10 cellular contexts compared by ENCODE assay signal in genomic region chr12:69241444-69242092, GRCh38. TPM values are rescaled to one million over a fixed set of nuclear protein-coding genes. Genes with fewer than 3 reads are reported as not detected.
DNase-seq lines count a peak whose midpoint lies in the region; TF ChIP-seq lines count a peak whose summit lies in the region.
"Had no signal": no experiment of that assay in that cellular context is flagged by ENCODE, and none has a peak within 500 bp of the region (broad histone marks: within the 10 kb centered on the region; RNA-seq: fewer than 3 reads in every experiment).

No MANE protein-coding gene starts in this region.

- H3K4me3 Mint-ChIP-seq in CD8-positive, alpha-beta memory T cell = peak overlapping the region; percentile 69 to 100 (median 97)

- no peaks in the 10 kb centered on the region for H3K27me3 ChIP-seq in CD8-positive, alpha-beta memory T cell (ENCODE audit: insufficient read depth, low read length, poor library complexity, severe bottlenecking)
- no peaks in the 10 kb centered on the region for H3K27me3 ChIP-seq in brain microvascular endothelial cell (replicated peaks)
- H3K27me3 ChIP-seq in muscle layer of colon (ENCODE audit: control insufficient read depth in 1 of 2, insufficient read depth in 2 of 2, low read length in 2 of 2) = no peaks in the 10 kb centered on the region
- H3K27me3 ChIP-seq: thyroid gland had no signal

- CTCF ChIA-PET in CD8-positive, alpha-beta memory T cell (lab: Charles Lee) = interaction anchor here (0.7 to 3.7 kb wide), 3 partner anchors 12 to 395 kb away, joined by 3 to 17 read pairs (median 4); no protein-coding TSS in a partner anchor

- H3K9ac ChIP-seq in muscle layer of colon (ENCODE audit: low read length) = peak overlapping the region; percentile 7

- H3K9me3 Mint-ChIP-seq in CD8-positive, alpha-beta memory T cell = no peaks in the 10 kb centered on the region

- H3K27me3 Mint-ChIP-seq in CD8-positive, alpha-beta memory T cell = no peaks in the 10 kb centered on the region

- H3K36me3 Mint-ChIP-seq in CD8-positive, alpha-beta memory T cell = peaks cover 0 to 23% (median 0%) of the 10 kb centered on the region in 3 donors

- peaks cover 57% of the 10 kb centered on the region for H3K4me1 ChIP-seq in CD8-positive, alpha-beta memory T cell (ENCODE audit: insufficient read depth, low read length)
- H3K4me1 ChIP-seq in muscle layer of colon (ENCODE audit: insufficient read depth, low read length) = peaks cover 44% of the 10 kb centered on the region

- peak overlapping the region in 5 of 8 donors; percentile 47 to 92 (median 75) for H3K27ac Mint-ChIP-seq in CD8-positive, alpha-beta memory T cell

- no peak overlapping the region for H3K27ac ChIP-seq in CD8-positive, alpha-beta memory T cell (ENCODE audit: low read depth, low read length)
- H3K27ac ChIP-seq in brain microvascular endothelial cell (no peak overlapping the region), muscle layer of colon (ENCODE audit: low read depth, low read length) (no peak overlapping the region)

- peak overlapping the region; percentile 5 for H3K4me3 ChIP-seq in CD8-positive, alpha-beta memory T cell (ENCODE audit: low read length)
- H3K4me3 ChIP-seq in brain microvascular endothelial cell (ENCODE audit: low read depth, low read length) = peak overlapping the region; percentile 82
- peak overlapping the region in 1 of 2 donors; percentile 88 for H3K4me3 ChIP-seq in muscle layer of colon (ENCODE audit: low read depth in 1 of 2, low read length in 2 of 2)

- in situ Hi-C loops in brain microvascular endothelial cell (cut with HindIII; ENCODE audit: low pct_ligation_motif_present, low sequenced_read_pairs) = no loop called here

- TF ChIP-seq CTCF in brain microvascular endothelial cell (IDR thresholded peaks at IDR 0.05; ENCODE audit: low read depth, low read length, missing control alignments) = no peak

- H3K36me3 ChIP-seq in CD8-positive, alpha-beta memory T cell (ENCODE audit: insufficient read depth, low read length) = no peaks in the 10 kb centered on the region
- H3K36me3 ChIP-seq in brain microvascular endothelial cell (replicated peaks) (no peaks in the 10 kb centered on the region), muscle layer of colon (ENCODE audit: insufficient read depth, low read length) (no peaks in the 10 kb centered on the region)
- H3K36me3 ChIP-seq: thyroid gland had no signal

- POLR2A ChIA-PET in CD8-positive, alpha-beta memory T cell (lab: Charles Lee) = interaction anchor here (0.6 to 1.1 kb wide), 3 partner anchors 89 to 1973 kb away, joined by 3 to 4 read pairs (median 4); no protein-coding TSS in a partner anchor

- peaks cover 59 to 79% (median 77%) of the 10 kb centered on the region in 3 donors for H3K4me1 Mint-ChIP-seq in CD8-positive, alpha-beta memory T cell

- H3K9me3 ChIP-seq in CD8-positive, alpha-beta memory T cell (ENCODE audit: low read length) = no peaks in the 10 kb centered on the region
- no peaks in the 10 kb centered on the region for H3K9me3 ChIP-seq in muscle layer of colon (ENCODE audit: low read length)
- H3K9me3 ChIP-seq: thyroid gland had no signal

- DNase-seq in CD8-positive, alpha-beta memory T cell = no peak
- DNase-seq in HuH-7.5 (ENCODE audit: low spot score) (peak; percentile 8), brain microvascular endothelial cell (no peak), GM19240 (ENCODE audit: insufficient read length, low spot score) (no peak), GM03348 (ENCODE audit: low spot score) (no peak), Ammon's horn (ENCODE audit: low spot score) (no peak)
- DNase-seq in stimulated activated CD4-positive, alpha-beta T cell treated with anti-CD3 and anti-CD28 coated beads, Interleukin-4, amount 100 ng/mL, for 1 hour = no peak
- DNase-seq: NCI-H1092 treated with DMSO at 0.1 percent for 48 hours, thyroid gland had no signal

RNA-seq across cellular contexts. Expression of gene CPSF6, which starts 2.2 kb away (rescaled TPM):
- total RNA-seq in CD8-positive, alpha-beta memory T cell = 100 to 1,000 TPM; 113 to 114 TPM
- 52.5 TPM for polyA plus RNA-seq in CD8-positive, alpha-beta memory T cell
